In genomic region chr12:3097836-3098235, GRCh38 we compare ENCODE assay signal across 11 cellular contexts. TPM values are rescaled to one million over a fixed set of nuclear protein-coding genes. Genes with fewer than 3 reads are reported as not detected.
A peak's percentile ranks its signal among the peaks of the same experiment; 100 is the strongest.
DNase-seq lines count a peak whose midpoint lies in the region; ATAC-seq, FAIRE-seq and TF ChIP-seq lines count a peak whose summit lies in the region.
"Had no signal": no experiment of that assay in that cellular context is flagged by ENCODE, and none has a peak within 500 bp of the region (broad histone marks: within the 10 kb centered on the region; RNA-seq: fewer than 3 reads in every experiment).

No MANE protein-coding gene starts in this region.

- intact Hi-C loops in sciatic nerve (cut with DNase I) = no loop called here

- H3K27ac ChIP-seq in astrocyte (ENCODE audit: low read depth, low read length) (no peak overlapping the region), right atrium auricular region (peak overlapping the region; percentile 75 to 85)

- H3K4me3 ChIP-seq in BE2C (ENCODE audit: low read depth, low read length) (peak overlapping the region; percentile 51), astrocyte (ENCODE audit: insufficient read depth, low read depth, low read length) (no peak overlapping the region), right atrium auricular region (peak overlapping the region in 1 of 2 donors; percentile 20)

- H3K9me3 ChIP-seq in BE2C (no peaks in the 10 kb centered on the region), astrocyte (ENCODE audit: insufficient read depth, low read depth, low read length) (no peaks in the 10 kb centered on the region), right atrium auricular region (no peaks in the 10 kb centered on the region)

- FAIRE-seq in astrocyte (lab: Jason Lieb, UNC) = no peak

- H3K4me1 Mint-ChIP-seq in astrocyte (ENCODE audit: low read depth, unreplicated experiment) = peaks cover 23% of the 10 kb centered on the region

- H3K27ac Mint-ChIP-seq in astrocyte (ENCODE audit: unreplicated experiment) = no peak overlapping the region
- H3K27ac Mint-ChIP-seq: activated naive CD8-positive, alpha-beta T cell had no signal

- peaks cover 24% of the 10 kb centered on the region for H3K79me2 ChIP-seq in astrocyte (ENCODE audit: insufficient read depth, low read length)

- no peaks in the 10 kb centered on the region for H3K27me3 ChIP-seq in BE2C
- H3K27me3 ChIP-seq in astrocyte (ENCODE audit: insufficient read depth, low read length) = no peaks in the 10 kb centered on the region
- no peaks in the 10 kb centered on the region for H3K27me3 ChIP-seq in right atrium auricular region

- peaks cover 27% of the 10 kb centered on the region for H3K36me3 Mint-ChIP-seq in astrocyte (ENCODE audit: low read depth, unreplicated experiment)

- no peak overlapping the region for H3K4me3 Mint-ChIP-seq in astrocyte (ENCODE audit: unreplicated experiment)
- H3K4me3 Mint-ChIP-seq: activated naive CD8-positive, alpha-beta T cell had no signal

- peaks cover 48% of the 10 kb centered on the region for H4K20me1 ChIP-seq in astrocyte (ENCODE audit: insufficient read depth, low read length)

- H3K36me3 ChIP-seq in BE2C = no peaks in the 10 kb centered on the region
- H3K36me3 ChIP-seq in astrocyte (ENCODE audit: insufficient read depth, low read length) = no peaks in the 10 kb centered on the region
- H3K36me3 ChIP-seq in right atrium auricular region = no peaks in the 10 kb centered on the region

- H3K27me3 Mint-ChIP-seq in astrocyte (ENCODE audit: low read depth, unreplicated experiment) = no peaks in the 10 kb centered on the region

- H3K4me1 ChIP-seq in BE2C = peaks cover 13% of the 10 kb centered on the region
- H3K4me1 ChIP-seq in astrocyte (ENCODE audit: insufficient read depth, low read length) = peaks cover 17% of the 10 kb centered on the region
- H3K4me1 ChIP-seq in right atrium auricular region = peaks cover 0 to 51% of the 10 kb centered on the region in 2 donors

- peaks cover 7% of the 10 kb centered on the region for H3K9me3 Mint-ChIP-seq in astrocyte (ENCODE audit: unreplicated experiment)

- peak overlapping the region; percentile 49 for H3K4me2 ChIP-seq in astrocyte (ENCODE audit: low read length)

- no peak for DNase-seq in BE2C
- DNase-seq in astrocyte (ENCODE audit: low read depth) = no peak
- no peak for DNase-seq in right atrium auricular region (ENCODE audit: low spot score)
- no peak for DNase-seq in sciatic nerve (ENCODE audit: low spot score)
- DNase-seq in activated effector memory CD4-positive, alpha-beta T cell treated with Interleukin-2 at 50 U/mL for 16 hours = no peak
- DNase-seq in AG08395 (ENCODE audit: low spot score) = no peak
- DNase-seq in medulla oblongata (ENCODE audit: extremely low spot score) = no peak
- no peak for DNase-seq in SW480 (ENCODE audit: low spot score)
- DNase-seq: activated CD4-positive, alpha-beta T cell treated with anti-CD3 and anti-CD28 coated beads, Interleukin-2, amount 50 U/mL, for 4 hours; SIG-M5 had no signal

- ATAC-seq in sciatic nerve = peak; percentile 47

- no peak overlapping the region for H2AFZ ChIP-seq in astrocyte (ENCODE audit: low read depth, low read length)

- no peak for TF ChIP-seq CTCF in BE2C (IDR thresholded peaks at IDR 0.05; ENCODE audit: low read depth, low read length)
- TF ChIP-seq CTCF in astrocyte (IDR thresholded peaks at IDR 0.05; ENCODE audit: insufficient read depth, low read depth, low read length) = no peak
- TF ChIP-seq CTCF in right atrium auricular region (IDR thresholded peaks at IDR 0.05) = no peak

- no peak overlapping the region for H3K9ac ChIP-seq in astrocyte (ENCODE audit: low read length)

RNA-seq across cellular contexts. Expression of gene TSPAN9, which starts 20.7 kb away (rescaled TPM):
- polyA plus RNA-seq in BE2C (2012; ENCODE audit: insufficient read depth, insufficient read length, low read depth) = 192 TPM
- 39.8 and 40.9 TPM in 2 replicates for total RNA-seq in astrocyte
- total RNA-seq in right atrium auricular region = 100 to 1,000 TPM; 103 to 185 TPM
- 37.5 TPM for total RNA-seq in sciatic nerve
